In genomic region chr3:10173926-10174435, GRCh38 we compare ENCODE assay signal across 8 cellular contexts. TPM values are rescaled to one million over a fixed set of nuclear protein-coding genes. Genes with fewer than 3 reads are reported as not detected.
DNase-seq lines count a peak whose midpoint lies in the region; ATAC-seq and TF ChIP-seq lines count a peak whose summit lies in the region.

No MANE protein-coding gene starts in this region.

- TF ChIP-seq POLR2A in gastroesophageal sphincter (IDR thresholded peaks at IDR 0.05): no peak

- H3K9me2 ChIP-seq in SK-N-SH: no peaks in the 10 kb centered on the region

- TF ChIP-seq CTCF in SK-N-SH (IDR thresholded peaks at IDR 0.05) (no peak), gastroesophageal sphincter (IDR thresholded peaks at IDR 0.05) (no peak)

- no peaks in the 10 kb centered on the region for H4K20me1 ChIP-seq in SK-N-SH (ENCODE audit: insufficient read depth)

- no peak for TF ChIP-seq EP300 in SK-N-SH (IDR thresholded peaks at IDR 0.05; ENCODE audit: borderline replicate concordance in 1 of 2, low read depth in 1 of 2, low read length in 1 of 2)
- no peak for TF ChIP-seq EP300 in gastroesophageal sphincter (IDR thresholded peaks at IDR 0.05)

- DNase-seq in SK-N-SH (no peak), posterior cingulate gyrus (peak in 7 of 10 donors; percentile 28 to 89 (median 45)), cerebellar cortex (ENCODE audit: low spot score) (no peak), NCI-H1436 treated with DMSO at 0.1 percent for 48 hours (lab: John Stamatoyannopoulos, UW) (no peak)

- H3F3A ChIP-seq in SK-N-SH (replicated peaks; ENCODE audit: insufficient read depth): peaks cover 32% of the 10 kb centered on the region

- WGBS in SK-N-SH (ENCODE audit: low lambda C conversion rate): 12% methylated on average over 5 of the region's 6 CpGs
- 27 to 28% methylated on average over 4 to 6 of the region's 6 CpGs for WGBS in gastroesophageal sphincter (ENCODE audit: low coverage in 1 of 2), 2 donors

- peak overlapping the region in 1 of 2 experiments; percentile 8; a peak in 1 of 4 replicates for H3K4me3 ChIP-seq in SK-N-SH (ENCODE audit: low read depth in 2 of 2, low read length in 1 of 2)
- no peak overlapping the region for H3K4me3 ChIP-seq in gastroesophageal sphincter

- no peak for TF ChIP-seq RAD21 in SK-N-SH (IDR thresholded peaks at IDR 0.05; ENCODE audit: low read length)

- intact Hi-C loops in posterior cingulate gyrus (cut with DNase I): no loop called here

- H3K4me1 ChIP-seq in SK-N-SH (ENCODE audit: control insufficient read depth in 1 of 2, insufficient read depth in 2 of 2, low read depth in 1 of 2, low read length in 1 of 2) (peaks cover 0 to 9% of the 10 kb centered on the region in 2 experiments; a peak in 1 of 4 replicates), gastroesophageal sphincter (peaks cover 0 to 12% (median 9%) of the 10 kb centered on the region in 3 donors)

- H2AFZ ChIP-seq in SK-N-SH (ENCODE audit: low read depth): peak overlapping the region; percentile 78

- H3K4me2 ChIP-seq in SK-N-SH: peak overlapping the region; percentile 53

- H3K36me3 ChIP-seq in SK-N-SH (replicated peaks in 1 of 2; ENCODE audit: control insufficient read depth in 1 of 2, insufficient read depth in 2 of 2, low read length in 1 of 2) (peaks cover 0 to 22% of the 10 kb centered on the region in 2 experiments), gastroesophageal sphincter (peaks cover 0 to 20% of the 10 kb centered on the region in 2 donors)

- POLR2A ChIA-PET in SK-N-SH (lab: Yijun Ruan, JAX): no interaction called here

- no peaks in the 10 kb centered on the region for H3K27me3 ChIP-seq in SK-N-SH (ENCODE audit: insufficient read depth)
- no peaks in the 10 kb centered on the region for H3K27me3 ChIP-seq in gastroesophageal sphincter

- ATAC-seq in GM18868 (IDR thresholded peaks at IDR 0.05; ENCODE audit: unreplicated experiment) (peak; percentile 54), gastroesophageal sphincter (peak; percentile 92), HG03175 (IDR thresholded peaks at IDR 0.05; ENCODE audit: unreplicated experiment) (no peak), GM18517 (IDR thresholded peaks at IDR 0.05; ENCODE audit: unreplicated experiment) (no peak)

- H3K27ac ChIP-seq in SK-N-SH (ENCODE audit: low read depth in 2 of 2, low read length in 1 of 2) (peak overlapping the region in 1 of 2 experiments; percentile 93; a peak in 2 of 4 replicates), gastroesophageal sphincter (peak overlapping the region in 3 of 4 donors; percentile 59 to 67 (median 66))

- H3K9me3 ChIP-seq in SK-N-SH: no peaks in the 10 kb centered on the region
- no peaks in the 10 kb centered on the region for H3K9me3 ChIP-seq in gastroesophageal sphincter

- CTCF ChIA-PET in SK-N-SH (lab: Yijun Ruan, JAX): interaction anchor here (1.8 kb wide), 1 partner anchor 9 kb away, joined by 5 read pairs; the partner anchor contains the start of gene IRAK2

- H3K79me2 ChIP-seq in SK-N-SH (ENCODE audit: insufficient read depth): peaks cover 51% of the 10 kb centered on the region

- H3K9ac ChIP-seq in SK-N-SH: peak overlapping the region; percentile 54

TF ChIP-seq in SK-N-SH, 30 proteins besides CTCF, POLR2A, EP300 and RAD21:
- peak; percentile 34; the same call in 1 of the 2 replicates for TF ChIP-seq TCF12 (IDR thresholded peaks at IDR 0.05)
- peak; percentile 38; the same call in 1 of the 2 replicates for TF ChIP-seq POLR2AphosphoS5 (IDR thresholded peaks at IDR 0.05; ENCODE audit: low read depth, low read length)
- TF ChIP-seq NRF1 (IDR thresholded peaks at IDR 0.05; ENCODE audit: low read depth, low read length): no peak
- TF ChIP-seq MAX (IDR thresholded peaks at IDR 0.05; ENCODE audit: low read depth): peak; percentile 74
- TF ChIP-seq FOSL2 (IDR thresholded peaks at IDR 0.05; ENCODE audit: borderline replicate concordance, low read depth): peak; percentile 42

RNA-seq across cellular contexts. Expression of gene IRAK2, which starts 9.3 kb away (rescaled TPM):
- polyA plus RNA-seq in SK-N-SH (2012; rRNA removed): 7.7 and 8.6 TPM in 2 replicates
- polyA plus RNA-seq in SK-N-SH (2012; cell fraction: cytosol; rRNA removed): 5.4 and 6.5 TPM in 2 replicates
- 6.6 and 7.6 TPM in 2 replicates for polyA plus RNA-seq in SK-N-SH (2012; cell fraction: nucleus; rRNA removed)
- total RNA-seq in gastroesophageal sphincter: 1 to 10 TPM; 2.2 to 4.4 (median 3.3) TPM

RNA-seq across cellular contexts. Expression of gene VHL, which starts 32.4 kb away (rescaled TPM):
- 9.2 and 10.2 TPM in 2 replicates for polyA plus RNA-seq in SK-N-SH (2012; rRNA removed)
- 14.2 TPM in 2 replicates for polyA plus RNA-seq in SK-N-SH (2012; cell fraction: cytosol; rRNA removed)
- polyA plus RNA-seq in SK-N-SH (2012; cell fraction: nucleus; rRNA removed): 14.5 and 15.6 TPM in 2 replicates
- 10 to 100 TPM; 24.5 to 31.9 (median 27.7) TPM for total RNA-seq in gastroesophageal sphincter

RNA-seq across cellular contexts. Expression of gene BRK1, which starts 58.5 kb away (rescaled TPM):
- polyA plus RNA-seq in SK-N-SH (2012; rRNA removed): 211 and 283 TPM in 2 replicates
- polyA plus RNA-seq in SK-N-SH (2012; cell fraction: cytosol; rRNA removed): 280 and 306 TPM in 2 replicates
- 28.1 and 50.2 TPM in 2 replicates for polyA plus RNA-seq in SK-N-SH (2012; cell fraction: nucleus; rRNA removed)
- total RNA-seq in gastroesophageal sphincter: 100 to 1,000 TPM; 121 to 155 (median 139) TPM

Comparison
In these comparisons a context has a peak if more than half of its experiments do, and no peak if none do; other contexts are left out.
1. ATAC-seq: peak in GM18868 (single experiment) and gastroesophageal sphincter (single experiment); none in HG03175 (single experiment) and GM18517 (single experiment).
2. DNase-seq: peak in posterior cingulate gyrus (7 of 10); none in SK-N-SH (single experiment), cerebellar cortex (single experiment) and NCI-H1436 treated with DMSO at 0.1 percent for 48 hours (single experiment).